8 cellular contexts compared by ENCODE assay signal in the genomic region with DNA sequence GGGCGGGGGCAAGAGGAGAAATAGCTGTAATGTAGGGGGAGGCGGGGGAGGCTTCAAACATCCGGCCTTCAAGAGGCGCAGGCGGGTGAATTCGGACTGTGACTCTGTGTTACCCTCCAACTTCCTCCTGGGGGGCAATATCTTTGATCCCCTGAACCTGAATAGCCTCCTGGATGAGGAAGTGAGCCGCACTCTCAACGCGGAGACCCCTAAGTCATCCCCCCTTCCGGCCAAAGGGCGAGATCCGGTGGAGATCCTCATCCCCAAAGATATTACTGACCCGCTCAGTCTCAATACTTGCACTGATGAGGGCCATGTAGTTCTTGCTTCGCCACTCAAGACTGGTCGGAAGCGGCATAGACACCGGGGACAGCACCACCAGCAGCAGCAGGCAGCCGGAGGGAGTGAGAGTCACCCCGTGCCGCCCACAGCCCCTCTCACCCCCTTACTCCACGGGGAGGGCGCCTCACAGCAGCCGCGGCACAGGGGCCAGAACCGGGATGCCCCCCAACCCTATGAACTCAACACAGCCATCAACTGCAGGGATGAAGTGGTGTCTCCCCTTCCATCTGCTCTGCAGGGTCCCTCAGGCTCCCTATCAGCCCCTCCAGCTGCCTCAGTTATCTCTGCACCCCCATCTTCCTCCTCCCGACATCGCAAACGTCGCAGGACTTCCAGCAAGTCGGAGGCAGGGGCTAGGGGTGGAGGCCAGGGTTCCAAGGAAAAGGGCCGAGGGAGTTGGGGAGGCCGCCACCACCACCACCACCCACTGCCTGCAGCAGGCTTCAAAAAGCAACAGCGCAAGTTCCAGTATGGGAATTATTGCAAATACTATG. TPM values are rescaled to one million over a fixed set of nuclear protein-coding genes. Genes with fewer than 3 reads are reported as not detected.
A peak's percentile ranks its signal among the peaks of the same experiment; 100 is the strongest.
DNase-seq lines count a peak whose midpoint lies in the region; ATAC-seq and TF ChIP-seq lines count a peak whose summit lies in the region.

No MANE protein-coding gene starts in this region.

- 42% methylated on average over 15 of the region's 33 CpGs for WGBS in esophagus muscularis mucosa

- peaks cover 0 to 6% (median 0%) of the 10 kb centered on the region in 4 donors for H3K27me3 ChIP-seq in esophagus muscularis mucosa
- peaks cover 10% of the 10 kb centered on the region for H3K27me3 ChIP-seq in neural progenitor cell

- H3K4me3 ChIP-seq in esophagus muscularis mucosa (peak overlapping the region; percentile 76 to 85 (median 80)), neural progenitor cell (peak overlapping the region; percentile 71)

- no peaks in the 10 kb centered on the region for H3K9me3 ChIP-seq in esophagus muscularis mucosa
- no peaks in the 10 kb centered on the region for H3K9me3 ChIP-seq in neural progenitor cell (ENCODE audit: low read depth)

- TF ChIP-seq CTCF in activated CD8-positive, alpha-beta T cell treated with anti-CD3 and anti-CD28 coated beads for 36 hours (IDR thresholded peaks at IDR 0.05) = no peak
- TF ChIP-seq CTCF in esophagus muscularis mucosa (IDR thresholded peaks at IDR 0.05) = no peak
- TF ChIP-seq CTCF in neural progenitor cell (IDR thresholded peaks at IDR 0.05) = no peak

- H3K36me3 Mint-ChIP-seq in activated CD8-positive, alpha-beta T cell treated with anti-CD3 and anti-CD28 coated beads for 36 hours (ENCODE audit: low read depth) = peaks cover 52% of the 10 kb centered on the region
- peaks cover 30% of the 10 kb centered on the region for H3K36me3 Mint-ChIP-seq in neural progenitor cell

- H3K27ac ChIP-seq in esophagus muscularis mucosa (replicated peaks in 1 of 4) (peak overlapping the region; percentile 97 to 100 (median 98)), neural progenitor cell (peak overlapping the region; percentile 98)

- peak overlapping the region; percentile 83 for H3K4me3 Mint-ChIP-seq in activated CD8-positive, alpha-beta T cell treated with anti-CD3 and anti-CD28 coated beads for 36 hours
- peak overlapping the region; percentile 89 for H3K4me3 Mint-ChIP-seq in neural progenitor cell

- no peaks in the 10 kb centered on the region for H3K27me3 Mint-ChIP-seq in activated CD8-positive, alpha-beta T cell treated with anti-CD3 and anti-CD28 coated beads for 36 hours
- peaks cover 12% of the 10 kb centered on the region for H3K27me3 Mint-ChIP-seq in neural progenitor cell (ENCODE audit: insufficient read depth, low read depth)

- POLR2A ChIA-PET in activated CD8-positive, alpha-beta T cell treated with anti-CD3 and anti-CD28 coated beads for 36 hours (lab: Charles Lee) = interaction anchor here (0.8 to 2.3 kb wide), 12 partner anchors 9 to 873 kb away, joined by 3 to 9 read pairs (median 4); partner anchors contain the start of genes AP4M1, FBXO24, LRCH4 and MCM7

- peaks cover 60% of the 10 kb centered on the region for H3K79me2 ChIP-seq in neural progenitor cell (ENCODE audit: low read depth)

- H3K9me3 Mint-ChIP-seq in activated CD8-positive, alpha-beta T cell treated with anti-CD3 and anti-CD28 coated beads for 36 hours = no peaks in the 10 kb centered on the region
- H3K9me3 Mint-ChIP-seq in neural progenitor cell = peaks cover 2% of the 10 kb centered on the region

- intact Hi-C loops in activated CD8-positive, alpha-beta T cell treated with anti-CD3 and anti-CD28 coated beads for 36 hours (cut with micrococcal nuclease) = no loop called here
- intact Hi-C loops in esophagus muscularis mucosa (cut with DNase I) = no loop called here

- CTCF ChIA-PET in activated CD8-positive, alpha-beta T cell treated with anti-CD3 and anti-CD28 coated beads for 36 hours (lab: Charles Lee) = interaction anchor here (1.8 kb wide), 1 partner anchor 275 kb away, joined by 5 read pairs; the partner anchor contains the start of gene POP7

- H3K4me1 Mint-ChIP-seq in activated CD8-positive, alpha-beta T cell treated with anti-CD3 and anti-CD28 coated beads for 36 hours (ENCODE audit: low read depth) = peaks cover 39% of the 10 kb centered on the region
- peaks cover 49% of the 10 kb centered on the region for H3K4me1 Mint-ChIP-seq in neural progenitor cell

- TF ChIP-seq POLR2A in esophagus muscularis mucosa (IDR thresholded peaks at IDR 0.05; ENCODE audit: low read depth) = no peak

- H3K4me2 ChIP-seq in neural progenitor cell = peak overlapping the region; percentile 81

- H2AFZ ChIP-seq in neural progenitor cell (replicated peaks) = no peak overlapping the region

- H3K4me1 ChIP-seq in esophagus muscularis mucosa (peaks cover 34 to 66% (median 61%) of the 10 kb centered on the region in 4 donors), neural progenitor cell (peaks cover 32% of the 10 kb centered on the region)

- peak overlapping the region; percentile 97 for H3K27ac Mint-ChIP-seq in activated CD8-positive, alpha-beta T cell treated with anti-CD3 and anti-CD28 coated beads for 36 hours
- H3K27ac Mint-ChIP-seq in neural progenitor cell = peak overlapping the region; percentile 94

- ATAC-seq in HG03025 (IDR thresholded peaks at IDR 0.05; ENCODE audit: low FRiP score, unreplicated experiment) = peak; percentile 2
- peak; percentile 4 for ATAC-seq in activated CD8-positive, alpha-beta T cell treated with anti-CD3 and anti-CD28 coated beads for 36 hours
- no peak for ATAC-seq in HG03342 (IDR thresholded peaks at IDR 0.05; ENCODE audit: unreplicated experiment)
- ATAC-seq in GM19035 (IDR thresholded peaks at IDR 0.05; ENCODE audit: unreplicated experiment) = no peak

- H4K20me1 ChIP-seq in neural progenitor cell (ENCODE audit: low read depth) = peaks cover 49% of the 10 kb centered on the region

- DNase-seq in AG08396 (ENCODE audit: low spot score) = peak; percentile 20
- peak; percentile 69 for DNase-seq in activated CD8-positive, alpha-beta T cell treated with anti-CD3 and anti-CD28 coated beads for 36 hours
- DNase-seq in esophagus muscularis mucosa (ENCODE audit: extremely low spot score) = no peak
- DNase-seq in neural progenitor cell (ENCODE audit: low spot score) = peak; percentile 18
- no peak for DNase-seq in middle frontal gyrus (ENCODE audit: extremely low spot score, low spot score)

- H3K36me3 ChIP-seq in esophagus muscularis mucosa (peaks cover 8 to 41% (median 36%) of the 10 kb centered on the region in 4 donors), neural progenitor cell (no peaks in the 10 kb centered on the region)

- peaks cover 67% of the 10 kb centered on the region for H3F3A ChIP-seq in neural progenitor cell (ENCODE audit: low read depth)

- peak overlapping the region; percentile 84 for H3K9ac ChIP-seq in neural progenitor cell

- TF ChIP-seq EP300 in esophagus muscularis mucosa (IDR thresholded peaks at IDR 0.05) = no peak

RNA-seq across cellular contexts. Expression of gene MEPCE, which starts 1.0 kb away (rescaled TPM):
- total RNA-seq in activated CD8-positive, alpha-beta T cell treated with anti-CD3 and anti-CD28 coated beads for 36 hours = 10 to 100 TPM; 38.3 to 38.8 TPM
- total RNA-seq in esophagus muscularis mucosa (10 to 100 TPM; 21.2 to 44.9 (median 40.6) TPM), neural progenitor cell (ENCODE audit: low replicate concordance) (16.4 and 42.6 TPM in 2 replicates)

RNA-seq across cellular contexts. Expression of gene ZCWPW1, which starts 2.2 kb away (rescaled TPM):
- total RNA-seq in activated CD8-positive, alpha-beta T cell treated with anti-CD3 and anti-CD28 coated beads for 36 hours = 1 to 10 TPM; 2.5 to 3.6 TPM
- total RNA-seq in esophagus muscularis mucosa = 1 to 10 TPM; 2.9 to 7.6 (median 5.8) TPM
- 1.4 and 1.8 TPM in 2 replicates for total RNA-seq in neural progenitor cell (ENCODE audit: low replicate concordance)

RNA-seq across cellular contexts. Expression of gene PPP1R35, which starts 5.6 kb away (rescaled TPM):
- 10 to 100 TPM; 63.4 to 67.8 TPM for total RNA-seq in activated CD8-positive, alpha-beta T cell treated with anti-CD3 and anti-CD28 coated beads for 36 hours
- total RNA-seq in esophagus muscularis mucosa (10 to 100 TPM; 24.5 to 35.1 (median 27.0) TPM), neural progenitor cell (ENCODE audit: low replicate concordance) (7.3 and 33.0 TPM in 2 replicates)

RNA-seq across cellular contexts. Expression of gene SPACDR, which starts 33.4 kb away (rescaled TPM):
- total RNA-seq in activated CD8-positive, alpha-beta T cell treated with anti-CD3 and anti-CD28 coated beads for 36 hours = 1 to 10 TPM; 3.7 to 4.6 TPM
- total RNA-seq in esophagus muscularis mucosa (under 1 TPM in 1 of 4 donors, not detected in 3; 0.78 TPM), neural progenitor cell (ENCODE audit: low replicate concordance) (0.71 TPM in 1 of 2 replicates, not detected in the other)

RNA-seq across cellular contexts. Expression of gene TSC22D4, which starts 48.3 kb away (rescaled TPM):
- total RNA-seq in activated CD8-positive, alpha-beta T cell treated with anti-CD3 and anti-CD28 coated beads for 36 hours = 10 to 100 TPM; 92.6 to 94.2 TPM
- total RNA-seq in esophagus muscularis mucosa = 10 to 100 TPM; 26.2 to 51.4 (median 33.1) TPM
- total RNA-seq in neural progenitor cell (ENCODE audit: low replicate concordance) = 11.0 and 17.6 TPM in 2 replicates

Comparison
In these comparisons a context has a peak if more than half of its experiments do, and no peak if none do; other contexts are left out.
1. DNase-seq: peak in AG08396 (single experiment), activated CD8-positive, alpha-beta T cell treated with anti-CD3 and anti-CD28 coated beads for 36 hours (single experiment) and neural progenitor cell (single experiment); none in esophagus muscularis mucosa (single experiment) and middle frontal gyrus (single experiment).
2. ATAC-seq: peak in HG03025 (single experiment) and activated CD8-positive, alpha-beta T cell treated with anti-CD3 and anti-CD28 coated beads for 36 hours (single experiment); none in HG03342 (single experiment) and GM19035 (single experiment).